1 cellular context compared by ENCODE assay signal in genomic region chr1:244303610-244303969, GRCh38.
TF ChIP-seq lines count a peak whose summit lies in the region.

No MANE protein-coding gene starts in this region.

TF ChIP-seq in IMR-90, 13 proteins besides CTCF, POLR2A, EP300 and RAD21 (continued from another document):
- TF ChIP-seq ELK1 (IDR thresholded peaks at IDR 0.05; ENCODE audit: borderline replicate concordance, low read depth, low read length) (no peak), SMC3 (IDR thresholded peaks at IDR 0.05; ENCODE audit: low read depth, low read length) (no peak), MXI1 (IDR thresholded peaks at IDR 0.05; ENCODE audit: borderline replicate concordance, low read depth, low read length) (no peak), MAZ (IDR thresholded peaks at IDR 0.05; ENCODE audit: borderline replicate concordance, low read depth, low read length) (no peak), FOS (IDR thresholded peaks at IDR 0.05; ENCODE audit: low read depth, low read length) (no peak), CEBPB (IDR thresholded peaks at IDR 0.05; ENCODE audit: low read depth, low read length) (no peak), MAFK (IDR thresholded peaks at IDR 0.05; ENCODE audit: low read depth, low read length) (no peak)
